ENCODE assay signal across 15 cellular contexts in genomic region chr3:53941945-53942344, GRCh38. TPM values are rescaled to one million over a fixed set of nuclear protein-coding genes. Genes with fewer than 3 reads are reported as not detected.
DNase-seq lines count a peak whose midpoint lies in the region; ATAC-seq and TF ChIP-seq lines count a peak whose summit lies in the region.
"Had no signal": no experiment of that assay in that cellular context is flagged by ENCODE, and none has a peak within 500 bp of the region (broad histone marks: within the 10 kb centered on the region; RNA-seq: fewer than 3 reads in every experiment).

No MANE protein-coding gene starts in this region.

- H3K9me3 ChIP-seq in PC-9 (ENCODE audit: insufficient read depth, low read depth): no peaks in the 10 kb centered on the region

- no peak overlapping the region for H3K27ac ChIP-seq in PC-9

- no peaks in the 10 kb centered on the region for H3F3A ChIP-seq in PC-9 (ENCODE audit: insufficient read depth, low read depth)

- no peak overlapping the region for H3K4me3 ChIP-seq in PC-9
- H3K4me3 ChIP-seq: mucosa of descending colon had no signal

- no TSS peak for BruUV-seq in PC-9 (replicated peaks; lab: Mats Ljungman, UMichigan)

- H2AFZ ChIP-seq in PC-9: no peak overlapping the region

- intact Hi-C loops in PC-9 (cut with micrococcal nuclease; ENCODE audit: unreplicated experiment): no loop called here

- no peaks in the 10 kb centered on the region for H3K9me2 ChIP-seq in PC-9 (ENCODE audit: insufficient read depth)

- no peak overlapping the region for H3K4me2 ChIP-seq in PC-9

- no peaks in the 10 kb centered on the region for H3K4me1 ChIP-seq in PC-9 (replicated peaks; ENCODE audit: insufficient read depth)

- no peaks in the 10 kb centered on the region for H4K20me1 ChIP-seq in PC-9 (ENCODE audit: insufficient read depth)

- no peak for ATAC-seq in HG03280 (IDR thresholded peaks at IDR 0.05; ENCODE audit: unreplicated experiment)
- no peak for ATAC-seq in HG02588 (IDR thresholded peaks at IDR 0.05; ENCODE audit: unreplicated experiment)
- ATAC-seq: mucosa of descending colon; stimulated activated memory B cell treated with anti-CD40 and anti-IgM and Interleukin-4, amounts not matched to agents 10 μg/mL and 1 μg/mL and 100 μg/mL, for 72 hours had no signal

- CTCF ChIA-PET in PC-9 (lab: Charles Lee): no interaction called here

- H3K36me3 ChIP-seq in PC-9 (ENCODE audit: low read depth): no peaks in the 10 kb centered on the region

- no peaks in the 10 kb centered on the region for H3K79me2 ChIP-seq in PC-9 (ENCODE audit: low read depth)

- TF ChIP-seq CTCF in PC-9 (conservative IDR thresholded peaks at IDR 0.05): no peak

- H3K27me3 ChIP-seq in PC-9 (ENCODE audit: insufficient read depth, low read depth): peaks cover 6% of the 10 kb centered on the region; the same call in 1 of the 2 replicates

- DNase-seq in NCI-H748 (lab: John Stamatoyannopoulos, UW; ENCODE audit: unreplicated experiment): peak; percentile 39
- no peak for DNase-seq in NCI-H748 treated with DMSO at 0.1 percent for 48 hours (lab: John Stamatoyannopoulos, UW)
- peak; percentile 1 for DNase-seq in NCI-H146 (lab: John Stamatoyannopoulos, UW)
- peak; percentile 5 for DNase-seq in cerebellar cortex (ENCODE audit: low spot score)
- DNase-seq in renal cortical epithelial cell (ENCODE audit: low read depth): peak; percentile 43
- no peak for DNase-seq in PC-9
- DNase-seq: foreskin melanocyte; immature natural killer cell; mucosa of descending colon; retina; stimulated activated CD4-positive, alpha-beta T cell treated with anti-CD3 and anti-CD28 coated beads, Interleukin-4, amount 100 ng/mL, for 1 hour; SW 1271 had no signal

- POLR2A ChIA-PET in PC-9 (lab: Charles Lee; ENCODE audit: unreplicated experiment): no interaction called here

RNA-seq across cellular contexts. Expression of gene SELENOK, which starts 50.3 kb away (rescaled TPM):
- total RNA-seq in renal cortical epithelial cell (17.4 and 32.3 TPM in 2 replicates), PC-9 (2021) (19.9 and 21.9 TPM in 2 replicates)

RNA-seq across cellular contexts. Expression of gene ACTR8, which starts 60.0 kb away (rescaled TPM):
- total RNA-seq in renal cortical epithelial cell: 46.4 and 47.2 TPM in 2 replicates
- 21.5 and 25.5 TPM in 2 replicates for total RNA-seq in PC-9 (2021)

Comparison
In these comparisons a context has a peak if more than half of its experiments do, and no peak if none do; other contexts are left out.
1. DNase-seq: peak in NCI-H748 (single experiment), NCI-H146 (single experiment), cerebellar cortex (single experiment) and renal cortical epithelial cell (single experiment); none in NCI-H748 treated with DMSO at 0.1 percent for 48 hours (single experiment) and PC-9 (0 of 2).